In the genomic region with DNA sequence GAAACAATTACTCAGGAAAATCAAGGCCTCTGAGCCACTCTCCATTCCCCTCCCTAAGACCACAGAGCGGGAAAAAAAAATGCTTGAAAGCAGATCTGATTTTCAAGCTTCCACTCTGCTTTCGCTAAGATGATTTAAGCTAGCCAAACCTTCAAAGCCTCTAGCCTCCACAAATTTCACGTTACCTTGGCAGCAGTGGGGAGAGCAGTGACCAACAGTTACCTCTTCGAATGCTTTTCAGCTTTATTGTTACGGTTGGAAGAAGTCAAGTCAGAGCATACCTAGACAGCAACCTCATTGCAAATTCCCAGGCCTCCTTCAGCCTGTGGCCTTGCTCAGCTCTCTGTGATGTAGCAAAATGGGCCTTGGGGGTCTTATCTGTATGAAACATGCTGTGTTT, we compare ENCODE assay signal across 19 cellular contexts.
DNase-seq lines count a peak whose midpoint lies in the region; ATAC-seq and TF ChIP-seq lines count a peak whose summit lies in the region.
"Had no signal": no experiment of that assay in that cellular context is flagged by ENCODE, and none has a peak within 500 bp of the region (broad histone marks: within the 10 kb centered on the region; RNA-seq: fewer than 3 reads in every experiment).

No MANE protein-coding gene starts in this region.

- H3K27me3 ChIP-seq in SK-N-SH (ENCODE audit: insufficient read depth) (no peaks in the 10 kb centered on the region), hepatocyte (no peaks in the 10 kb centered on the region), neural progenitor cell (no peaks in the 10 kb centered on the region), upper lobe of right lung (no peaks in the 10 kb centered on the region), GM23248 (replicated peaks; ENCODE audit: insufficient read depth) (no peaks in the 10 kb centered on the region)
- H3K27me3 ChIP-seq: BLaER1 treated with 17β-estradiol and CSF1 and Interleukin-3, amounts not matched to agents 10 nM and 100 nM had no signal

- no peak overlapping the region for H3K4me2 ChIP-seq in SK-N-SH
- H3K4me2 ChIP-seq in hepatocyte: no peak overlapping the region
- H3K4me2 ChIP-seq in neural progenitor cell: no peak overlapping the region
- no peak overlapping the region for H3K4me2 ChIP-seq in GM23248 (ENCODE audit: unreplicated experiment)
- H3K4me2 ChIP-seq: BLaER1 treated with 17β-estradiol and CSF1 and Interleukin-3, amounts not matched to agents 10 nM and 100 nM; KMS-11; PC-9 had no signal

- CTCF ChIA-PET in SK-N-SH (lab: Yijun Ruan, JAX): interaction anchor here (0.7 to 2.6 kb wide), 5 partner anchors 10 to 972 kb away, joined by 3 to 16 read pairs (median 4); a partner anchor contains a TSS

- peak overlapping the region; percentile 89 for H3K27ac Mint-ChIP-seq in neural progenitor cell
- H3K27ac Mint-ChIP-seq: HFFc6 had no signal

- POLR2A ChIA-PET in SK-N-SH (lab: Yijun Ruan, JAX): interaction anchor here (1.3 kb wide), 1 partner anchor 90 kb away, joined by 5 read pairs; a partner anchor contains a TSS

- H3K9me2 ChIP-seq in SK-N-SH (no peaks in the 10 kb centered on the region), hepatocyte (replicated peaks; ENCODE audit: insufficient read depth) (no peaks in the 10 kb centered on the region), GM23248 (ENCODE audit: insufficient read depth) (no peaks in the 10 kb centered on the region)

- peaks cover 23% of the 10 kb centered on the region for H3K4me1 Mint-ChIP-seq in neural progenitor cell

- ATAC-seq in SK-N-SH treated with all-trans-retinoic acid at 6 μM for 48 hours (no peak), upper lobe of right lung (no peak)
- ATAC-seq: HepG2 had no signal

- H3K36me3 Mint-ChIP-seq in neural progenitor cell: no peaks in the 10 kb centered on the region

- H3K4me3 ChIP-seq in SK-N-SH (ENCODE audit: low read depth in 2 of 2, low read length in 1 of 2) (no peak overlapping the region), hepatocyte (no peak overlapping the region), neural progenitor cell (no peak overlapping the region), upper lobe of right lung (no peak overlapping the region), GM23248 (no peak overlapping the region)
- H3K4me3 ChIP-seq: BLaER1 treated with 17β-estradiol and CSF1 and Interleukin-3, amounts not matched to agents 10 nM and 100 nM; PC-9 had no signal

- no peak overlapping the region for H3K4me3 Mint-ChIP-seq in neural progenitor cell
- H3K4me3 Mint-ChIP-seq: HFFc6 had no signal

- no peaks in the 10 kb centered on the region for H3K27me3 Mint-ChIP-seq in neural progenitor cell (ENCODE audit: insufficient read depth, low read depth)

- peak overlapping the region; percentile 26 to 97; a peak in 2 of 4 replicates for H3K27ac ChIP-seq in SK-N-SH (ENCODE audit: low read depth in 2 of 2, low read length in 1 of 2)
- H3K27ac ChIP-seq in hepatocyte: peak overlapping the region; percentile 57
- H3K27ac ChIP-seq in neural progenitor cell: no peak overlapping the region
- H3K27ac ChIP-seq in upper lobe of right lung: peak overlapping the region; percentile 66
- no peak overlapping the region for H3K27ac ChIP-seq in GM23248
- H3K27ac ChIP-seq: BLaER1 treated with 17β-estradiol and CSF1 and Interleukin-3, amounts not matched to agents 10 nM and 100 nM; KMS-11; PC-9 had no signal

- no peak for TF ChIP-seq CTCF in SK-N-SH (IDR thresholded peaks at IDR 0.05)
- TF ChIP-seq CTCF in hepatocyte (IDR thresholded peaks at IDR 0.05; ENCODE audit: poor library complexity): no peak
- no peak for TF ChIP-seq CTCF in neural progenitor cell (IDR thresholded peaks at IDR 0.05)
- TF ChIP-seq CTCF in upper lobe of right lung (IDR thresholded peaks at IDR 0.05): no peak

- no peak for TF ChIP-seq RAD21 in SK-N-SH (IDR thresholded peaks at IDR 0.05; ENCODE audit: low read length)

- H3K4me1 ChIP-seq in SK-N-SH (ENCODE audit: control insufficient read depth in 1 of 2, insufficient read depth in 2 of 2, low read depth in 1 of 2, low read length in 1 of 2) (peaks cover 0 to 43% of the 10 kb centered on the region in 2 experiments; a peak in 2 of 4 replicates), hepatocyte (ENCODE audit: insufficient read depth) (no peaks in the 10 kb centered on the region), neural progenitor cell (no peaks in the 10 kb centered on the region), upper lobe of right lung (peaks cover 10% of the 10 kb centered on the region), GM23248 (ENCODE audit: insufficient read depth) (no peaks in the 10 kb centered on the region)
- H3K4me1 ChIP-seq: BLaER1 treated with 17β-estradiol and CSF1 and Interleukin-3, amounts not matched to agents 10 nM and 100 nM had no signal

- intact Hi-C loops in upper lobe of right lung (cut with DNase I): no loop called here

- H3K9me3 ChIP-seq in SK-N-SH (no peaks in the 10 kb centered on the region), hepatocyte (ENCODE audit: low read depth) (no peaks in the 10 kb centered on the region), neural progenitor cell (ENCODE audit: low read depth) (no peaks in the 10 kb centered on the region), upper lobe of right lung (no peaks in the 10 kb centered on the region), GM23248 (ENCODE audit: low read depth) (no peaks in the 10 kb centered on the region)
- H3K9me3 ChIP-seq: BLaER1 treated with 17β-estradiol and CSF1 and Interleukin-3, amounts not matched to agents 10 nM and 100 nM had no signal

- no peak overlapping the region for H2AFZ ChIP-seq in SK-N-SH (ENCODE audit: low read depth)
- H2AFZ ChIP-seq in hepatocyte: no peak overlapping the region
- H2AFZ ChIP-seq in neural progenitor cell (replicated peaks): no peak overlapping the region
- H2AFZ ChIP-seq in GM23248: no peak overlapping the region
- H2AFZ ChIP-seq: PC-9 had no signal

- no peaks in the 10 kb centered on the region for H3K36me3 ChIP-seq in SK-N-SH (replicated peaks in 1 of 2; ENCODE audit: control insufficient read depth in 1 of 2, insufficient read depth in 2 of 2, low read length in 1 of 2)
- no peaks in the 10 kb centered on the region for H3K36me3 ChIP-seq in hepatocyte (replicated peaks; ENCODE audit: insufficient read depth, low read depth)
- H3K36me3 ChIP-seq in neural progenitor cell: no peaks in the 10 kb centered on the region
- no peaks in the 10 kb centered on the region for H3K36me3 ChIP-seq in upper lobe of right lung
- no peaks in the 10 kb centered on the region for H3K36me3 ChIP-seq in GM23248 (ENCODE audit: low read depth)
- H3K36me3 ChIP-seq: BLaER1 treated with 17β-estradiol and CSF1 and Interleukin-3, amounts not matched to agents 10 nM and 100 nM had no signal

- H3K9ac ChIP-seq in SK-N-SH (no peak overlapping the region), neural progenitor cell (no peak overlapping the region), GM23248 (no peak overlapping the region)
- H3K9ac ChIP-seq: BLaER1 treated with 17β-estradiol and CSF1 and Interleukin-3, amounts not matched to agents 10 nM and 100 nM; KMS-11 had no signal

- H3K9me3 Mint-ChIP-seq in neural progenitor cell: no peaks in the 10 kb centered on the region
- H3K9me3 Mint-ChIP-seq: HFFc6 had no signal

- no peak for TF ChIP-seq EP300 in SK-N-SH (IDR thresholded peaks at IDR 0.05; ENCODE audit: borderline replicate concordance in 1 of 2, low read depth in 1 of 2, low read length in 1 of 2)

- in situ Hi-C loops in GM23248 (cut with MboI): no loop called here

- no peaks in the 10 kb centered on the region for H3F3A ChIP-seq in SK-N-SH (replicated peaks; ENCODE audit: insufficient read depth)
- no peaks in the 10 kb centered on the region for H3F3A ChIP-seq in neural progenitor cell (ENCODE audit: low read depth)
- no peaks in the 10 kb centered on the region for H3F3A ChIP-seq in GM23248 (ENCODE audit: insufficient read depth)

- no peaks in the 10 kb centered on the region for H4K20me1 ChIP-seq in SK-N-SH (ENCODE audit: insufficient read depth)
- H4K20me1 ChIP-seq in hepatocyte (ENCODE audit: insufficient read depth, poor library complexity, severe bottlenecking): no peaks in the 10 kb centered on the region
- H4K20me1 ChIP-seq in neural progenitor cell (ENCODE audit: low read depth): no peaks in the 10 kb centered on the region
- H4K20me1 ChIP-seq in GM23248 (ENCODE audit: insufficient read depth): no peaks in the 10 kb centered on the region
- H4K20me1 ChIP-seq: BLaER1 treated with 17β-estradiol and CSF1 and Interleukin-3, amounts not matched to agents 10 nM and 100 nM had no signal

- 92% methylated on average over 5 of the region's 5 CpGs for WGBS in SK-N-SH (ENCODE audit: low lambda C conversion rate)
- 93% methylated on average over 5 of the region's 5 CpGs for WGBS in hepatocyte (ENCODE audit: low lambda C conversion rate, missing lambda C conversion rate)
- 94 to 98% methylated on average over 5 of the region's 5 CpGs for WGBS in GM23248 (ENCODE audit: low coverage in 1 of 2, low lambda C conversion rate in 2 of 2, missing lambda C conversion rate in 2 of 2), 2 experiments

- H3K79me2 ChIP-seq in SK-N-SH (ENCODE audit: insufficient read depth): peaks cover 18% of the 10 kb centered on the region
- no peaks in the 10 kb centered on the region for H3K79me2 ChIP-seq in hepatocyte
- H3K79me2 ChIP-seq in neural progenitor cell (ENCODE audit: low read depth): no peaks in the 10 kb centered on the region
- H3K79me2 ChIP-seq in GM23248 (ENCODE audit: insufficient read depth): no peaks in the 10 kb centered on the region

- DNase-seq in SK-N-SH: no peak
- DNase-seq in hepatocyte (ENCODE audit: low spot score): no peak
- DNase-seq in neural progenitor cell (ENCODE audit: low spot score): no peak
- DNase-seq in upper lobe of right lung: no peak
- no peak for DNase-seq in activated gamma-delta T cell (lab: John Stamatoyannopoulos, UW)
- DNase-seq in GM23248: no peak
- DNase-seq in stimulated activated CD4-positive, alpha-beta T cell treated with anti-CD3 and anti-CD28 coated beads, Interleukin-4, amount 100 ng/mL, for 24 hours: no peak
- DNase-seq: 8988T, DMS 273 treated with DMSO at 0.1 percent for 48 hours, HFFc6, NCI-H1694, NCI-H2171, NCI-H446 treated with DMSO at 0.1 percent for 48 hours, NCI-H774, PC-9 had no signal

TF ChIP-seq in SK-N-SH, 30 proteins besides CTCF, POLR2A, EP300 and RAD21 (continues in another document):
- TF ChIP-seq GABPA (IDR thresholded peaks at IDR 0.05; ENCODE audit: low read depth): no peak
- TF ChIP-seq NRF1 (IDR thresholded peaks at IDR 0.05; ENCODE audit: low read depth, low read length): no peak
- no peak for TF ChIP-seq ELF1 (IDR thresholded peaks at IDR 0.05)
- TF ChIP-seq RXRA (IDR thresholded peaks at IDR 0.05; ENCODE audit: borderline replicate concordance, low read depth): no peak
- TF ChIP-seq CHD2 (IDR thresholded peaks at IDR 0.05; ENCODE audit: low read length, partially characterized antibody): no peak

TF ChIP-seq in SK-N-SH treated with all-trans-retinoic acid at 6 μM for 48 hours, 23 proteins besides CTCF, POLR2A, EP300 and RAD21 (continues in another document):
- TF ChIP-seq ARNTL (CRISPR knock-in tag; IDR thresholded peaks at IDR 0.05; ENCODE audit: borderline replicate concordance, low read depth) (no peak), BACH2 (CRISPR knock-in tag; IDR thresholded peaks at IDR 0.05; ENCODE audit: borderline replicate concordance) (no peak), ZFP3 (CRISPR knock-in tag; IDR thresholded peaks at IDR 0.05) (no peak), GLIS3 (CRISPR knock-in tag; IDR thresholded peaks at IDR 0.05) (no peak)

Comparison
In these comparisons a context has a peak if more than half of its experiments do, and no peak if none do; other contexts are left out.
1. H3K27ac ChIP-seq: peak in SK-N-SH (2 of 2), hepatocyte (single experiment) and upper lobe of right lung (single experiment); none in neural progenitor cell (single experiment) and GM23248 (single experiment).